19 cellular contexts compared by ENCODE assay signal in the genomic region with DNA sequence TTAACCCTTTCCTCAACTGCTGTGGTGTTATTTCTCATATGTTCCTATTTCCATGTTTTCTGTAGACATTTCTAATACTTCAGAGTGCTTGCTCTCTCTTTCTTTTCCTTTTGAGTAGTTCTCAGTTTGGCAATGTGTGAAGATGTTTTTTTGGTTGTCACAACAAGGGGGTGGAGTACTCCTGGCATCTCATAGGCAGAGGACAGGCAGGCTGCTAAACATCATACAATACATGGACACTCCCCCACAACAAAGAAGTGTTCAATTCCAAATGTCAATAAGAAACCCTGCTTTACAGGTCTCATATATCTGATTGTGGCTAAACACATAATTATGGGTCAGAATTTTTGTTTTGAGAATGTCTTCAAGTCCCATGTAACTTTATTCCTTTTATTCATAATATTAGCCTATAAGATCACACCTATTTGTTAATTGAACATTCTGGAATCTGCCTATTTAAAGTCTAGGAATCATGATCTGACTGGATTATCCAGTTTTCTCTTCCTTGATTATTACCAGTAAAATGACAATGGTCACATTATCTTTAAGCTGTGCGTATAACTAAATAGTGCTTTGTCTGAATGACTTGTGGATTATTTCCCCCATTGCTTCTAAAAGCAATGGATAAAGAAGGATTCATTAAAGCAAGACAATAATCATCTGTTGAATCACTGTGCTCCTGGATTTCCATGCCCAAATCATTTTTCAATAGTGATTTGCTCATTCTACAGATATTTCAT.
"Had no signal": no experiment of that assay in that cellular context is flagged by ENCODE, and none has a peak within 500 bp of the region (broad histone marks: within the 10 kb centered on the region; RNA-seq: fewer than 3 reads in every experiment).

No MANE protein-coding gene starts in this region.

- FAIRE-seq: colon had no signal

- DNase-seq: activated CD4-positive, alpha-beta T cell treated with anti-CD3 and anti-CD28 coated beads for 1 hour; activated CD4-positive, alpha-beta T cell treated with anti-CD3 and anti-CD28 coated beads, Interleukin-2, amount 50 U/mL, for 48 hours; activated CD8-positive, alpha-beta memory T cell treated with anti-CD3 and anti-CD28 coated beads, Interleukin-2, amount 10 ng/mL, durations not matched to agents 7 days and 5 days; activated naive CD4-positive, alpha-beta T cell treated with anti-CD3 and anti-CD28 coated beads for 36 hours; activated naive CD8-positive, alpha-beta T cell treated with anti-CD3 and anti-CD28 coated beads, Interleukin-2, amount 50 U/mL, for 24 hours; activated T-cell treated with anti-CD3 and anti-CD28 coated beads, Interleukin-2, amount 50 U/mL, for 1 hour; esophagus squamous epithelium; left colon; mucosa of descending colon; naive thymus-derived CD4-positive, alpha-beta T cell; tibial artery had no signal

- H3K27ac ChIP-seq: ascending aorta, esophagus squamous epithelium, neutrophil, parathyroid adenoma, tibial artery, vagina, VCaP had no signal

- H3K9me3 Mint-ChIP-seq: activated naive CD4-positive, alpha-beta T cell treated with anti-CD3 and anti-CD28 coated beads for 36 hours; activated naive CD8-positive, alpha-beta T cell treated with anti-CD3 and anti-CD28 coated beads, Interleukin-2, amount 50 U/mL, for 24 hours; activated T-helper 2 cell treated with anti-CD3 and anti-CD28 coated beads, Interferon-gamma antibody, Interleukin-2, Interleukin-4, amounts not matched to agents 10 μg/mL and 5 μg/mL and 100 μg/mL, durations not matched to agents 14 hours and 24 hours and 36 hours; stimulated activated effector memory CD8-positive, alpha-beta T cell treated with anti-CD3 and anti-CD28 coated beads, Interleukin-12 subunit alpha, Interleukin-12 subunit beta, amount 100 ng/mL, for 72 hours had no signal

- H3K27me3 ChIP-seq: ascending aorta, esophagus squamous epithelium, neutrophil, tibial artery, vagina had no signal

- H3K4me3 ChIP-seq: ascending aorta, esophagus squamous epithelium, mucosa of descending colon, tibial artery, vagina had no signal

- H3K36me3 ChIP-seq: ascending aorta, esophagus squamous epithelium, neutrophil, tibial artery, vagina had no signal

- H3K36me3 Mint-ChIP-seq: activated CD8-positive, alpha-beta memory T cell treated with anti-CD3 and anti-CD28 coated beads, Interleukin-2, amount 10 ng/mL, durations not matched to agents 7 days and 5 days; naive thymus-derived CD4-positive, alpha-beta T cell; stimulated activated effector memory CD8-positive, alpha-beta T cell treated with anti-CD3 and anti-CD28 coated beads, Interleukin-12 subunit alpha, Interleukin-12 subunit beta, amount 100 ng/mL, for 72 hours had no signal

- H3K27ac Mint-ChIP-seq: activated CD8-positive, alpha-beta memory T cell treated with anti-CD3 and anti-CD28 coated beads, Interleukin-2, amount 10 ng/mL, durations not matched to agents 7 days and 5 days; activated naive CD4-positive, alpha-beta T cell treated with anti-CD3 and anti-CD28 coated beads for 36 hours; activated naive CD8-positive, alpha-beta T cell treated with anti-CD3 and anti-CD28 coated beads, Interleukin-2, amount 50 U/mL, for 24 hours; activated T-helper 2 cell treated with anti-CD3 and anti-CD28 coated beads, Interferon-gamma antibody, Interleukin-2, Interleukin-4, amounts not matched to agents 10 μg/mL and 5 μg/mL and 100 μg/mL, durations not matched to agents 14 hours and 24 hours and 36 hours; naive thymus-derived CD4-positive, alpha-beta T cell; stimulated activated effector memory CD8-positive, alpha-beta T cell treated with anti-CD3 and anti-CD28 coated beads, Interleukin-12 subunit alpha, Interleukin-12 subunit beta, amount 100 ng/mL, for 72 hours had no signal

- H3K4me1 ChIP-seq: ascending aorta, parathyroid adenoma, tibial artery had no signal

- ATAC-seq: activated CD8-positive, alpha-beta memory T cell treated with anti-CD3 and anti-CD28 coated beads, Interleukin-2, amount 10 ng/mL, durations not matched to agents 7 days and 5 days; activated naive CD8-positive, alpha-beta T cell treated with anti-CD3 and anti-CD28 coated beads, Interleukin-2, amount 50 U/mL, for 24 hours; left colon; mucosa of descending colon; naive thymus-derived CD4-positive, alpha-beta T cell; stimulated activated effector memory CD8-positive, alpha-beta T cell treated with anti-CD3 and anti-CD28 coated beads, Interleukin-12 subunit alpha, Interleukin-12 subunit beta, amount 100 ng/mL, for 72 hours had no signal

- H3K9me3 ChIP-seq: ascending aorta, esophagus squamous epithelium, mucosa of descending colon, neutrophil, tibial artery, vagina had no signal

- H3K4me1 Mint-ChIP-seq: activated CD8-positive, alpha-beta memory T cell treated with anti-CD3 and anti-CD28 coated beads, Interleukin-2, amount 10 ng/mL, durations not matched to agents 7 days and 5 days; stimulated activated effector memory CD8-positive, alpha-beta T cell treated with anti-CD3 and anti-CD28 coated beads, Interleukin-12 subunit alpha, Interleukin-12 subunit beta, amount 100 ng/mL, for 72 hours had no signal

- H3K4me3 Mint-ChIP-seq: activated CD8-positive, alpha-beta memory T cell treated with anti-CD3 and anti-CD28 coated beads, Interleukin-2, amount 10 ng/mL, durations not matched to agents 7 days and 5 days; activated naive CD4-positive, alpha-beta T cell treated with anti-CD3 and anti-CD28 coated beads for 36 hours; activated naive CD8-positive, alpha-beta T cell treated with anti-CD3 and anti-CD28 coated beads, Interleukin-2, amount 50 U/mL, for 24 hours; naive thymus-derived CD4-positive, alpha-beta T cell; stimulated activated effector memory CD8-positive, alpha-beta T cell treated with anti-CD3 and anti-CD28 coated beads, Interleukin-12 subunit alpha, Interleukin-12 subunit beta, amount 100 ng/mL, for 72 hours had no signal
